Comparison of ENCODE assay signal across 1 cellular context in the genomic region with DNA sequence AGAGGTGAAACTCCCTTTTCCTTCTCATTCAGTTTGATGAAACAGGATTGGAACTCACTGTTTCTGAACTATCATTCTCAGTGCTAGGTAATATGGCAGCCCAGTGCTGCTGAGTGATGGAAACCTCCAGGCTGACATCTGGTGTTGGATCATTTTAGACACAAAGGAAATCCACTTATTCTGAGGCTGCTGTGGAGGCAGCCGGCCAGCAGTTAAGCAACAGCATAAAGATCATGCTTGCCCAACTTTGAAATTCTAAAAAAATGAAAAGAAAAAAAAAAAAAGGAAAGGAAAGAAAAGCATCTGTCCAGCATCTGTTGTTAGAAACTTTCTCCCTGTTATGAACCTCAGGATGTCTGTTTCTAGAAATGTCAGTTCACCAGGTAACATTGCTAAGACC.
TF ChIP-seq lines count a peak whose summit lies in the region.

No MANE protein-coding gene starts in this region.

TF ChIP-seq in GM23338, 12 proteins besides CTCF, POLR2A, EP300 and RAD21 (continued from another document):
- no peak for TF ChIP-seq CREB1 (CRISPR knock-in tag; IDR thresholded peaks at IDR 0.05; ENCODE audit: low read depth)
- no peak for TF ChIP-seq EZH2 (IDR thresholded peaks at IDR 0.05; ENCODE audit: low read depth, unreplicated experiment)
- no peak for TF ChIP-seq POLR2AphosphoS5 (IDR thresholded peaks at IDR 0.05; ENCODE audit: low read depth)
- TF ChIP-seq, protein P1, sequence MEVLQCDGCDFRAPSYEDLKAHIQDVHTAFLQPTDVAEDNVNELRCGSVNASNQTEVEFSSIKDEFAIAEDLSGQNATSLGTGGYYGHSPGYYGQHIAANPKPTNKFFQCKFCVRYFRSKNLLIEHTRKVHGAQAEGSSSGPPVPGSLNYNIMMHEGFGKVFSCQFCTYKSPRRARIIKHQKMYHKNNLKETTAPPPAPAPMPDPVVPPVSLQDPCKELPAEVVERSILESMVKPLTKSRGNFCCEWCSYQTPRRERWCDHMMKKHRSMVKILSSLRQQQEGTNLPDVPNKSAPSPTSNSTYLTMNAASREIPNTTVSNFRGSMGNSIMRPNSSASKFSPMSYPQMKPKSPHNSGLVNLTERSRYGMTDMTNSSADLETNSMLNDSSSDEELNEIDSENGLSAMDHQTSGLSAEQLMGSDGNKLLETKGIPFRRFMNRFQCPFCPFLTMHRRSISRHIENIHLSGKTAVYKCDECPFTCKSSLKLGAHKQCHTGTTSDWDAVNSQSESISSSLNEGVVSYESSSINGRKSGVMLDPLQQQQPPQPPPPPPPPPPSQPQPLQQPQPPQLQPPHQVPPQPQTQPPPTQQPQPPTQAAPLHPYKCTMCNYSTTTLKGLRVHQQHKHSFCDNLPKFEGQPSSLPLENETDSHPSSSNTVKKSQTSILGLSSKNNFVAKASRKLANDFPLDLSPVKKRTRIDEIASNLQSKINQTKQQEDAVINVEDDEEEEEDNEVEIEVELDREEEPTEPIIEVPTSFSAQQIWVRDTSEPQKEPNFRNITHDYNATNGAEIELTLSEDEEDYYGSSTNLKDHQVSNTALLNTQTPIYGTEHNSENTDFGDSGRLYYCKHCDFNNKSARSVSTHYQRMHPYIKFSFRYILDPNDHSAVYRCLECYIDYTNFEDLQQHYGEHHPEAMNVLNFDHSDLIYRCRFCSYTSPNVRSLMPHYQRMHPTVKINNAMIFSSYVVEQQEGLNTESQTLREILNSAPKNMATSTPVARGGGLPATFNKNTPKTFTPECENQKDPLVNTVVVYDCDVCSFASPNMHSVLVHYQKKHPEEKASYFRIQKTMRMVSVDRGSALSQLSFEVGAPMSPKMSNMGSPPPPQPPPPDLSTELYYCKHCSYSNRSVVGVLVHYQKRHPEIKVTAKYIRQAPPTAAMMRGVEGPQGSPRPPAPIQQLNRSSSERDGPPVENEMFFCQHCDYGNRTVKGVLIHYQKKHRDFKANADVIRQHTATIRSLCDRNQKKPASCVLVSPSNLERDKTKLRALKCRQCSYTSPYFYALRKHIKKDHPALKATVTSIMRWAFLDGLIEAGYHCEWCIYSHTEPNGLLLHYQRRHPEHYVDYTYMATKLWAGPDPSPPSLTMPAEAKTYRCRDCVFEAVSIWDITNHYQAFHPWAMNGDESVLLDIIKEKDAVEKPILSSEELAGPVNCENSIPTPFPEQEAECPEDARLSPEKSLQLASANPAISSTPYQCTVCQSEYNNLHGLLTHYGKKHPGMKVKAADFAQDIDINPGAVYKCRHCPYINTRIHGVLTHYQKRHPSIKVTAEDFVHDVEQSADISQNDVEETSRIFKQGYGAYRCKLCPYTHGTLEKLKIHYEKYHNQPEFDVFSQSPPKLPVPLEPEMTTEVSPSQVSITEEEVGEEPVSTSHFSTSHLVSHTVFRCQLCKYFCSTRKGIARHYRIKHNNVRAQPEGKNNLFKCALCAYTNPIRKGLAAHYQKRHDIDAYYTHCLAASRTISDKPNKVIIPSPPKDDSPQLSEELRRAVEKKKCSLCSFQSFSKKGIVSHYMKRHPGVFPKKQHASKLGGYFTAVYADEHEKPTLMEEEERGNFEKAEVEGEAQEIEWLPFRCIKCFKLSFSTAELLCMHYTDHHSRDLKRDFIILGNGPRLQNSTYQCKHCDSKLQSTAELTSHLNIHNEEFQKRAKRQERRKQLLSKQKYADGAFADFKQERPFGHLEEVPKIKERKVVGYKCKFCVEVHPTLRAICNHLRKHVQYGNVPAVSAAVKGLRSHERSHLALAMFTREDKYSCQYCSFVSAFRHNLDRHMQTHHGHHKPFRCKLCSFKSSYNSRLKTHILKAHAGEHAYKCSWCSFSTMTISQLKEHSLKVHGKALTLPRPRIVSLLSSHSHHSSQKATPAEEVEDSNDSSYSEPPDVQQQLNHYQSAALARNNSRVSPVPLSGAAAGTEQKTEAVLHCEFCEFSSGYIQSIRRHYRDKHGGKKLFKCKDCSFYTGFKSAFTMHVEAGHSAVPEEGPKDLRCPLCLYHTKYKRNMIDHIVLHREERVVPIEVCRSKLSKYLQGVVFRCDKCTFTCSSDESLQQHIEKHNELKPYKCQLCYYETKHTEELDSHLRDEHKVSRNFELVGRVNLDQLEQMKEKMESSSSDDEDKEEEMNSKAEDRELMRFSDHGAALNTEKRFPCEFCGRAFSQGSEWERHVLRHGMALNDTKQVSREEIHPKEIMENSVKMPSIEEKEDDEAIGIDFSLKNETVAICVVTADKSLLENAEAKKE (CRISPR knock-in tag; IDR thresholded peaks at IDR 0.05) = no peak
- TF ChIP-seq ZNF331 (CRISPR knock-in tag; IDR thresholded peaks at IDR 0.05; ENCODE audit: low read depth) = no peak
- TF ChIP-seq NANOG (IDR thresholded peaks at IDR 0.05; ENCODE audit: borderline replicate concordance) = no peak
